Comparison of ENCODE assay signal across 12 cellular contexts in genomic region chr15:72202801-72203506, GRCh38. TPM values are rescaled to one million over a fixed set of nuclear protein-coding genes. Genes with fewer than 3 reads are reported as not detected.
A peak's percentile ranks its signal among the peaks of the same experiment; 100 is the strongest.
DNase-seq lines count a peak whose midpoint lies in the region; ATAC-seq, FAIRE-seq and TF ChIP-seq lines count a peak whose summit lies in the region.
"Had no signal": no experiment of that assay in that cellular context is flagged by ENCODE, and none has a peak within 500 bp of the region (broad histone marks: within the 10 kb centered on the region; RNA-seq: fewer than 3 reads in every experiment).

No MANE protein-coding gene starts in this region.

- peak overlapping the region; percentile 42 for H3K4me3 Mint-ChIP-seq in HFFc6
- no peak overlapping the region for H3K4me3 Mint-ChIP-seq in central memory CD8-positive, alpha-beta T cell
- H3K4me3 Mint-ChIP-seq in neural progenitor cell, result no peak overlapping the region
- H3K4me3 Mint-ChIP-seq: natural killer cell had no signal

- H3K36me3 Mint-ChIP-seq in HFFc6 (ENCODE audit: low read depth) (peaks cover 57% of the 10 kb centered on the region), neural progenitor cell (peaks cover 52% of the 10 kb centered on the region)
- H3K36me3 Mint-ChIP-seq in central memory CD8-positive, alpha-beta T cell (ENCODE audit: insufficient read depth), result peaks cover 51% of the 10 kb centered on the region

- WGBS in A549 (ENCODE audit: missing lambda C conversion rate), result 81% methylated on average over 8 of the region's 8 CpGs

- H3K9me3 Mint-ChIP-seq in HFFc6, result no peaks in the 10 kb centered on the region
- H3K9me3 Mint-ChIP-seq in central memory CD8-positive, alpha-beta T cell, result no peaks in the 10 kb centered on the region
- peaks cover 2% of the 10 kb centered on the region for H3K9me3 Mint-ChIP-seq in neural progenitor cell
- H3K9me3 Mint-ChIP-seq: natural killer cell had no signal

- H3K27me3 ChIP-seq in neural progenitor cell, result peaks cover 16% of the 10 kb centered on the region
- H3K27me3 ChIP-seq: upper lobe of left lung had no signal

- no peaks in the 10 kb centered on the region for H3K9me3 ChIP-seq in A549
- H3K9me3 ChIP-seq in neural progenitor cell (ENCODE audit: low read depth), result no peaks in the 10 kb centered on the region
- H3K9me3 ChIP-seq: upper lobe of left lung had no signal

- peak overlapping the region; percentile 8 to 56; a peak in 3 of 6 replicates for H3K27ac ChIP-seq in A549
- H3K27ac ChIP-seq in neural progenitor cell, result no peak overlapping the region

- peak overlapping the region; percentile 80 for H3K27ac Mint-ChIP-seq in HFFc6
- peak overlapping the region; percentile 3 for H3K27ac Mint-ChIP-seq in central memory CD8-positive, alpha-beta T cell (ENCODE audit: low read depth)
- peak overlapping the region; percentile 87 for H3K27ac Mint-ChIP-seq in neural progenitor cell
- H3K27ac Mint-ChIP-seq: natural killer cell had no signal

- peaks cover 37% of the 10 kb centered on the region for H3F3A ChIP-seq in neural progenitor cell (ENCODE audit: low read depth)

- FAIRE-seq in A549 (lab: Jason Lieb, UNC), result no peak

- H3K27me3 Mint-ChIP-seq in HFFc6 (ENCODE audit: insufficient read depth) (peaks cover 12% of the 10 kb centered on the region), neural progenitor cell (ENCODE audit: insufficient read depth, low read depth) (peaks cover 8% of the 10 kb centered on the region)
- peaks cover 5% of the 10 kb centered on the region for H3K27me3 Mint-ChIP-seq in central memory CD8-positive, alpha-beta T cell

- no peak for TF ChIP-seq EP300 in A549 (IDR thresholded peaks at IDR 0.05)

- no peak overlapping the region for H3K9ac ChIP-seq in neural progenitor cell

- peaks cover 69% of the 10 kb centered on the region for H3K4me1 Mint-ChIP-seq in HFFc6 (ENCODE audit: low read depth)
- peaks cover 2% of the 10 kb centered on the region for H3K4me1 Mint-ChIP-seq in central memory CD8-positive, alpha-beta T cell
- H3K4me1 Mint-ChIP-seq in neural progenitor cell, result peaks cover 5% of the 10 kb centered on the region

- TF ChIP-seq POLR2A in A549 (IDR thresholded peaks at IDR 0.05; ENCODE audit: low read length), result no peak

- no peak overlapping the region for H2AFZ ChIP-seq in neural progenitor cell (replicated peaks)

- TF ChIP-seq CTCF in A549 (IDR thresholded peaks at IDR 0.05), result no peak
- TF ChIP-seq CTCF in HFFc6 (IDR thresholded peaks at IDR 0.05), result no peak
- no peak for TF ChIP-seq CTCF in neural progenitor cell (IDR thresholded peaks at IDR 0.05)

- no peak overlapping the region for H3K4me2 ChIP-seq in A549
- no peak overlapping the region for H3K4me2 ChIP-seq in neural progenitor cell

- ATAC-seq in A549 (no peak), GM18870 (IDR thresholded peaks at IDR 0.05; ENCODE audit: unreplicated experiment) (no peak)
- no peak for ATAC-seq in central memory CD8-positive, alpha-beta T cell (replicated peaks; ENCODE audit: extremely low read depth, poor library complexity, severe bottlenecking)
- ATAC-seq: natural killer cell had no signal

- POLR2A ChIA-PET in A549 (lab: Yijun Ruan, JAX), result interaction anchor here (1.2 to 1.6 kb wide), 2 partner anchors 24 to 28 kb away, joined by 7 to 8 read pairs; partner anchors contain the start of gene PKM

- no peaks in the 10 kb centered on the region for H3K79me2 ChIP-seq in neural progenitor cell (ENCODE audit: low read depth)

- H3K36me3 ChIP-seq in neural progenitor cell, result peaks cover 10% of the 10 kb centered on the region

- CTCF ChIA-PET in A549 (lab: Yijun Ruan, JAX), result interaction anchor here (1.3 to 31.0 kb wide), 4 partner anchors 8 to 83 kb away, joined by 3 to 644 read pairs (median 6); partner anchors contain the start of gene PKM

- peaks cover 84% of the 10 kb centered on the region for H3K4me1 ChIP-seq in A549
- no peaks in the 10 kb centered on the region for H3K4me1 ChIP-seq in neural progenitor cell

- peaks cover 93% of the 10 kb centered on the region for H4K20me1 ChIP-seq in neural progenitor cell (ENCODE audit: low read depth)

- TF ChIP-seq RAD21 in A549 (conservative IDR thresholded peaks at IDR 0.05 in 1 of 2, IDR thresholded peaks at IDR 0.05 in 1 of 2), result no peak

- DNase-seq in A549 (ENCODE audit: low read depth in 1 of 2, low spot score in 1 of 2) (no peak), HFFc6 (no peak), neural progenitor cell (ENCODE audit: low spot score) (no peak), DMS79 (lab: John Stamatoyannopoulos, UW) (no peak), NCI-H526 (lab: John Stamatoyannopoulos, UW) (no peak), epidermal melanocyte (ENCODE audit: insufficient read length, low spot score) (no peak)
- DNase-seq in central memory CD8-positive, alpha-beta T cell (ENCODE audit: low spot score in 2 of 2), result no peak
- DNase-seq: MV-4-11; natural killer cell; stimulated activated CD4-positive, alpha-beta T cell treated with anti-CD3 and anti-CD28 coated beads, Interleukin-4, amount 100 ng/mL, for 1 hour; upper lobe of left lung had no signal

- H3K4me3 ChIP-seq in A549, result no peak overlapping the region
- H3K4me3 ChIP-seq in neural progenitor cell, result no peak overlapping the region
- H3K4me3 ChIP-seq: upper lobe of left lung had no signal

TF ChIP-seq in A549, 52 proteins besides CTCF, POLR2A, EP300 and RAD21:
- TF ChIP-seq MAX (IDR thresholded peaks at IDR 0.05), result no peak
- TF ChIP-seq JUN (IDR thresholded peaks at IDR 0.05), result 0 out of 5 replicates have a peak, but pooled peaks of 1 of the 2 experiments have one; percentile 31
- no peak for TF ChIP-seq HMGXB4 (CRISPR knock-in tag; IDR thresholded peaks at IDR 0.05; ENCODE audit: borderline replicate concordance)
- no peak for TF ChIP-seq ZSCAN20 (CRISPR knock-in tag; IDR thresholded peaks at IDR 0.05)

RNA-seq across cellular contexts. Expression of gene GRAMD2A, which starts 5.4 kb away (rescaled TPM):
- polyA plus RNA-seq in A549 (2011; rRNA removed) (0.20 and 0.41 TPM in 2 replicates), A549 (2017; fragmentation: RNase III; extraction: RNeasy Plus Mini Kit Qiagen cat#74134 plus additional on column Dnase treatment) (not detected in 3 replicates)
- polyA plus RNA-seq in A549 (2012; cell fraction: cytosol; rRNA removed), result 0.03 and 0.08 TPM in 2 replicates
- polyA plus RNA-seq in A549 (2012; cell fraction: nucleus; rRNA removed), result 0.07 and 0.20 TPM in 2 replicates
- polyA minus RNA-seq in A549 (2011; rRNA and poly(A)+ RNA removed), result 0.08 TPM in 1 of 2 replicates, not detected in the other
- under 1 TPM in 1 of 6 experiments, not detected in 5; 0.14 TPM for total RNA-seq in HFFc6 (2021; fragmentation: NEBNext Ultra II Directional; extraction: Animal tissue kit (Norgen Biotek cat#: 25700))
- 0.40 and 0.43 TPM in 2 replicates for total RNA-seq in neural progenitor cell (ENCODE audit: low replicate concordance)
- total RNA-seq: natural killer cell had no signal

RNA-seq across cellular contexts. Expression of gene PKM, which starts 28.0 kb away (rescaled TPM):
- polyA plus RNA-seq in A549 (2011; rRNA removed), result 2,741 and 3,443 TPM in 2 replicates
- polyA plus RNA-seq in A549 (2012; cell fraction: cytosol; rRNA removed), result 2,155 and 2,437 TPM in 2 replicates
- polyA plus RNA-seq in A549 (2012; cell fraction: nucleus; rRNA removed), result 3,552 and 3,648 TPM in 2 replicates
- polyA plus RNA-seq in A549 (2017; fragmentation: RNase III; extraction: RNeasy Plus Mini Kit Qiagen cat#74134 plus additional on column Dnase treatment), result 3,389 to 3,848 TPM (median 3,810 TPM) in 3 replicates
- 2,968 and 3,588 TPM in 2 replicates for polyA minus RNA-seq in A549 (2011; rRNA and poly(A)+ RNA removed)
- 1,000 to 10,000 TPM; 2,533 to 2,832 (median 2,656) TPM for total RNA-seq in HFFc6 (2021; fragmentation: NEBNext Ultra II Directional; extraction: Animal tissue kit (Norgen Biotek cat#: 25700))
- total RNA-seq in neural progenitor cell (ENCODE audit: low replicate concordance), result 1,033 and 1,163 TPM in 2 replicates

Comparison
In these comparisons a context has a peak if more than half of its experiments do, and no peak if none do; other contexts are left out.
1. H3K27ac Mint-ChIP-seq: peak in every context shown above with its lines; median percentile 87 in neural progenitor cell; 80 in HFFc6; 3 in central memory CD8-positive, alpha-beta T cell.